ENCODE assay signal across 23 cellular contexts in genomic region chr5:109882546-109882945, GRCh38.
DNase-seq lines count a peak whose midpoint lies in the region; ATAC-seq, FAIRE-seq and TF ChIP-seq lines count a peak whose summit lies in the region.
"Had no signal": no experiment of that assay in that cellular context is flagged by ENCODE, and none has a peak within 500 bp of the region (broad histone marks: within the 10 kb centered on the region; RNA-seq: fewer than 3 reads in every experiment).

No MANE protein-coding gene starts in this region.

- 0 out of 2 replicates have a peak overlapping the region, but pooled peaks have one; percentile 1 for H3K27ac ChIP-seq in DND-41 (ENCODE audit: low read length)
- no peak overlapping the region for H3K27ac ChIP-seq in GM12878 (ENCODE audit: control insufficient read depth, insufficient read depth)
- H3K27ac ChIP-seq in temporal lobe (ENCODE audit: low read depth, low read length): peak overlapping the region; percentile 48
- H3K27ac ChIP-seq: A549; BLaER1 treated with 17β-estradiol and CSF1 and Interleukin-3, amounts not matched to agents 10 nM and 100 nM; GM23248 had no signal

- H3K79me2 ChIP-seq in DND-41 (ENCODE audit: insufficient read depth, low read length): no peaks in the 10 kb centered on the region
- no peaks in the 10 kb centered on the region for H3K79me2 ChIP-seq in GM12878 (ENCODE audit: control insufficient read depth, insufficient read depth, low read length)

- no peak for TF ChIP-seq CTCF in DND-41 (IDR thresholded peaks at IDR 0.05; ENCODE audit: borderline replicate concordance, extremely low read depth, low read length, poor library complexity, severe bottlenecking)
- no peak for TF ChIP-seq CTCF in GM12878 (IDR thresholded peaks at IDR 0.05 in 2 of 3, conservative IDR thresholded peaks at IDR 0.05 in 1 of 3; ENCODE audit: control insufficient read depth in 2 of 3, extremely low read depth in 1 of 3, insufficient read depth in 1 of 3, low read depth in 3 of 3, low read length in 3 of 3)
- no peak for TF ChIP-seq CTCF in epithelial cell of esophagus (IDR thresholded peaks at IDR 0.05; ENCODE audit: insufficient read depth, low read depth, low read length, missing control alignments)

- H3K4me1 ChIP-seq in DND-41 (ENCODE audit: insufficient read depth, low read length) (peaks cover 24% of the 10 kb centered on the region), GM12878 (ENCODE audit: control insufficient read depth, insufficient read depth, low read length) (no peaks in the 10 kb centered on the region), HAP-1 (no peaks in the 10 kb centered on the region)
- H3K4me1 ChIP-seq: A549, BE2C had no signal

- CTCF ChIA-PET in GM12878 (lab: Yijun Ruan, JAX): no interaction called here

- H2AFZ ChIP-seq in DND-41 (ENCODE audit: low read depth, low read length) (no peak overlapping the region), GM12878 (ENCODE audit: control insufficient read depth, low read depth, low read length) (no peak overlapping the region)
- H2AFZ ChIP-seq: GM23248 had no signal

- H3K9ac ChIP-seq in DND-41 (ENCODE audit: low read depth, low read length) (no peak overlapping the region), GM12878 (ENCODE audit: control insufficient read depth, insufficient read depth, low read length) (no peak overlapping the region)
- H3K9ac ChIP-seq: BLaER1 treated with 17β-estradiol and CSF1 and Interleukin-3, amounts not matched to agents 10 nM and 100 nM; GM23248 had no signal

- no peaks in the 10 kb centered on the region for H4K20me1 ChIP-seq in DND-41 (ENCODE audit: insufficient read depth, low read length)
- H4K20me1 ChIP-seq in GM12878 (ENCODE audit: control insufficient read depth, insufficient read depth): no peaks in the 10 kb centered on the region
- H4K20me1 ChIP-seq: BLaER1 treated with 17β-estradiol and CSF1 and Interleukin-3, amounts not matched to agents 10 nM and 100 nM had no signal

- in situ Hi-C loops in GM12878 (cut with MboI): no loop called here
- in situ Hi-C loops in HAP-1 (cut with MboI; ENCODE audit: low sequenced_read_pairs): no loop called here

- H3K4me2 ChIP-seq in DND-41 (ENCODE audit: insufficient read depth, low read length) (no peak overlapping the region), GM12878 (ENCODE audit: control insufficient read depth, insufficient read depth) (no peak overlapping the region)
- H3K4me2 ChIP-seq: A549; BLaER1 treated with 17β-estradiol and CSF1 and Interleukin-3, amounts not matched to agents 10 nM and 100 nM had no signal

- H3K4me3 ChIP-seq in DND-41 (ENCODE audit: low read depth in 1 of 2, low read length in 2 of 2) (no peak overlapping the region), GM12878 (no peak overlapping the region), epithelial cell of esophagus (ENCODE audit: low read length) (no peak overlapping the region), HAP-1 (no peak overlapping the region)
- H3K4me3 ChIP-seq: A549; BLaER1 treated with 17β-estradiol and CSF1 and Interleukin-3, amounts not matched to agents 10 nM and 100 nM; GM23248 had no signal

- SMC1A ChIA-PET in GM12878 (lab: Charles Lee; ENCODE audit: uncharacterized antibody, unreplicated experiment): no interaction called here

- DNase-seq in DND-41 (peak; percentile 19), GM12878 (ENCODE audit: low read depth, low spot score) (no peak), epithelial cell of esophagus (ENCODE audit: low read depth) (peak; percentile 10), NCI-H128 (lab: John Stamatoyannopoulos, UW; ENCODE audit: unreplicated experiment) (no peak), HAP-1 (ENCODE audit: low spot score in 2 of 2) (no peak), left colon (no peak)
- DNase-seq: 8988T; ACHN; AML-193; BE2C; CD4-positive, alpha-beta T cell; CD8-positive, alpha-beta memory T cell; DMS 273 treated with DMSO at 0.1 percent for 48 hours; DMS79; GM23248; H7; HFFc6 had no signal

- TF ChIP-seq POLR2A in GM12878 (IDR thresholded peaks at IDR 0.05; ENCODE audit: low read depth, low read length): no peak

- RAD21 ChIA-PET in GM12878 (lab: Charles Lee; ENCODE audit: unreplicated experiment): no interaction called here

- H3K9me3 ChIP-seq in DND-41 (ENCODE audit: insufficient read depth, low read length, severe bottlenecking) (no peaks in the 10 kb centered on the region), GM12878 (replicated peaks; ENCODE audit: control insufficient read depth, insufficient read depth, low read length) (no peaks in the 10 kb centered on the region), HAP-1 (no peaks in the 10 kb centered on the region)
- H3K9me3 ChIP-seq: A549, BE2C had no signal

- no peak for TF ChIP-seq RAD21 in GM12878 (IDR thresholded peaks at IDR 0.05; ENCODE audit: insufficient read depth, low read depth, low read length)

- intact Hi-C loops in GM12878 (cut with micrococcal nuclease; ENCODE audit: unreplicated experiment) (no loop called here), left colon (cut with DNase I, micrococcal nuclease) (no loop called here)

- FAIRE-seq in GM12878 (lab: Jason Lieb, UNC): peak; percentile 49
- FAIRE-seq: A549, D721Med, GM19239, H1 had no signal

- H3K36me3 ChIP-seq in DND-41 (ENCODE audit: insufficient read depth, low read length) (no peaks in the 10 kb centered on the region), GM12878 (ENCODE audit: control insufficient read depth in 2 of 2, insufficient read depth in 2 of 2, low read length in 1 of 2) (no peaks in the 10 kb centered on the region), HAP-1 (replicated peaks) (no peaks in the 10 kb centered on the region)
- H3K36me3 ChIP-seq: BE2C; BLaER1 treated with 17β-estradiol and CSF1 and Interleukin-3, amounts not matched to agents 10 nM and 100 nM had no signal

- no TSS peak for BruUV-seq in GM12878 (replicated peaks; lab: Mats Ljungman, UMichigan)

- no peak for TF ChIP-seq EP300 in GM12878 (IDR thresholded peaks at IDR 0.05; ENCODE audit: borderline replicate concordance in 1 of 2, control insufficient read depth in 1 of 2, low read depth in 2 of 2, low read length in 2 of 2)

- POLR2A ChIA-PET in GM12878 (lab: Charles Lee): no interaction called here

- ATAC-seq in DND-41 (ENCODE audit: insufficient read depth, low read depth) (peak; percentile 60), GM12878 (no peak), left colon (no peak)
- ATAC-seq: A549 had no signal

- H3K27me3 ChIP-seq in DND-41 (ENCODE audit: insufficient read depth, low read length, poor library complexity) (no peaks in the 10 kb centered on the region), GM12878 (replicated peaks in 1 of 2; ENCODE audit: control insufficient read depth in 2 of 2, insufficient read depth in 2 of 2, low read length in 1 of 2) (no peaks in the 10 kb centered on the region), HAP-1 (ENCODE audit: low read depth) (no peaks in the 10 kb centered on the region)
- H3K27me3 ChIP-seq: BE2C; BLaER1 treated with 17β-estradiol and CSF1 and Interleukin-3, amounts not matched to agents 10 nM and 100 nM had no signal

TF ChIP-seq in GM12878, 131 proteins besides CTCF, POLR2A, EP300 and RAD21:
- no peak for TF ChIP-seq ZNF622 (IDR thresholded peaks at IDR 0.05)

Comparison
In these comparisons a context has a peak if more than half of its experiments do, and no peak if none do; other contexts are left out.
1. DNase-seq: peak in DND-41 (single experiment) and epithelial cell of esophagus (single experiment); none in GM12878 (single experiment), NCI-H128 (single experiment), HAP-1 (0 of 2) and left colon (0 of 2).